In genomic region chr11:33704240-33705002, GRCh38 we compare ENCODE assay signal across 16 cellular contexts. TPM values are rescaled to one million over a fixed set of nuclear protein-coding genes. Genes with fewer than 3 reads are reported as not detected.
DNase-seq lines count a peak whose midpoint lies in the region; ATAC-seq and TF ChIP-seq lines count a peak whose summit lies in the region.
"Had no signal": no experiment of that assay in that cellular context is flagged by ENCODE, and none has a peak within 500 bp of the region (broad histone marks: within the 10 kb centered on the region; RNA-seq: fewer than 3 reads in every experiment).

No MANE protein-coding gene starts in this region.

- peaks cover 0 to 11% of the 10 kb centered on the region in 2 donors for H3K36me3 ChIP-seq in adrenal gland (replicated peaks in 1 of 2)
- H3K36me3 ChIP-seq: ovary had no signal

- H3K4me1 ChIP-seq in adrenal gland (replicated peaks in 1 of 2) = peaks cover 15 to 42% of the 10 kb centered on the region in 2 donors

- no peaks in the 10 kb centered on the region for H3K27me3 ChIP-seq in adrenal gland
- H3K27me3 ChIP-seq: BLaER1 treated with 17β-estradiol and CSF1 and Interleukin-3, amounts not matched to agents 10 nM and 100 nM; ovary had no signal

- intact Hi-C loops in adrenal gland (cut with DNase I) = no loop called here

- peak in 1 of 6 experiments; percentile 12 for TF ChIP-seq CTCF in adrenal gland (IDR thresholded peaks at IDR 0.05)

- H3K9me3 ChIP-seq in adrenal gland (replicated peaks in 1 of 3) = no peaks in the 10 kb centered on the region
- H3K9me3 ChIP-seq: BLaER1 treated with 17β-estradiol and CSF1 and Interleukin-3, amounts not matched to agents 10 nM and 100 nM; ovary had no signal

- WGBS in adrenal gland, 4 donors = 51 to 62% (median 56%) methylated on average over 7 of the region's 7 CpGs

- peak; percentile 78 for DNase-seq in COLO829 (ENCODE audit: low spot score)
- peak in 2 of 7 donors; percentile 21 to 35 for DNase-seq in adrenal gland
- peak; percentile 86 for DNase-seq in foreskin melanocyte
- DNase-seq in pons (ENCODE audit: low spot score) = peak; percentile 87
- DNase-seq: activated CD8-positive, alpha-beta memory T cell treated with anti-CD3 and anti-CD28 coated beads, Interleukin-2, amount 50 U/mL, for 48 hours; amniotic stem cell; GF-D8; immature natural killer cell; NCI-H2081 treated with DMSO at 0.1 percent for 48 hours; ovary had no signal

- H3K4me3 ChIP-seq in adrenal gland = no peak overlapping the region
- H3K4me3 ChIP-seq: BLaER1 treated with 17β-estradiol and CSF1 and Interleukin-3, amounts not matched to agents 10 nM and 100 nM; ovary had no signal

- ATAC-seq in GM21723 (IDR thresholded peaks at IDR 0.05; ENCODE audit: unreplicated experiment) = no peak
- no peak for ATAC-seq in GM21717 (IDR thresholded peaks at IDR 0.05; ENCODE audit: unreplicated experiment)
- no peak for ATAC-seq in HG02884 (IDR thresholded peaks at IDR 0.05; ENCODE audit: unreplicated experiment)
- no peak for ATAC-seq in HG03039 (IDR thresholded peaks at IDR 0.05; ENCODE audit: unreplicated experiment)

- no peak for TF ChIP-seq POLR2A in adrenal gland (IDR thresholded peaks at IDR 0.05)

- H3K27ac ChIP-seq in adrenal gland = peak overlapping the region in 3 of 5 donors; percentile 7 to 72 (median 40)
- H3K27ac ChIP-seq: BLaER1 treated with 17β-estradiol and CSF1 and Interleukin-3, amounts not matched to agents 10 nM and 100 nM; ovary had no signal

RNA-seq across cellular contexts. Expression of gene C11orf91, which starts 3.8 kb away (rescaled TPM):
- not detected for total RNA-seq in adrenal gland
- polyA plus RNA-seq in adrenal gland = under 1 TPM in 1 of 3 donors, not detected in 2; 0.27 TPM
- total RNA-seq: urinary bladder had no signal
- polyA plus RNA-seq: immature natural killer cell, ovary, urinary bladder had no signal

RNA-seq across cellular contexts. Expression of gene CD59, which starts 31.8 kb away (rescaled TPM):
- total RNA-seq in adrenal gland = 100 to 1,000 TPM; 286 to 562 (median 405) TPM
- polyA plus RNA-seq in adrenal gland = 100 to 1,000 TPM in 2 of 3 donors, 10 to 100 TPM in 1; 59.5 to 465 (median 103) TPM
